Comparison of ENCODE assay signal across 12 cellular contexts in genomic region chr19:41904118-41904870, GRCh38. TPM values are rescaled to one million over a fixed set of nuclear protein-coding genes. Genes with fewer than 3 reads are reported as not detected.
DNase-seq lines count a peak whose midpoint lies in the region; ATAC-seq and TF ChIP-seq lines count a peak whose summit lies in the region.
"Had no signal": no experiment of that assay in that cellular context is flagged by ENCODE, and none has a peak within 500 bp of the region (broad histone marks: within the 10 kb centered on the region; RNA-seq: fewer than 3 reads in every experiment).

No MANE protein-coding gene starts in this region.

- H3K9me3 Mint-ChIP-seq in activated T-helper 17 cell treated with anti-CD3 and anti-CD28 coated beads, Interleukin-2, amount 50 U/mL, for 72 hours: no peaks in the 10 kb centered on the region

- H3K27ac ChIP-seq in C4-2B (peak overlapping the region; percentile 68), Peyer's patch (peak overlapping the region in 3 of 4 donors; percentile 59 to 74 (median 69)), left lung (peak overlapping the region; percentile 48 to 62)

- no peak overlapping the region for H3K27ac Mint-ChIP-seq in activated T-helper 17 cell treated with anti-CD3 and anti-CD28 coated beads, Interleukin-2, amount 50 U/mL, for 72 hours

- no peaks in the 10 kb centered on the region for H3K27me3 Mint-ChIP-seq in activated T-helper 17 cell treated with anti-CD3 and anti-CD28 coated beads, Interleukin-2, amount 50 U/mL, for 72 hours

- peaks cover 18% of the 10 kb centered on the region for H3K4me1 Mint-ChIP-seq in activated T-helper 17 cell treated with anti-CD3 and anti-CD28 coated beads, Interleukin-2, amount 50 U/mL, for 72 hours

- H3K9me3 ChIP-seq in Peyer's patch (no peaks in the 10 kb centered on the region), left lung (no peaks in the 10 kb centered on the region)

- peaks cover 0 to 10% (median 2%) of the 10 kb centered on the region in 4 donors for H3K4me1 ChIP-seq in Peyer's patch
- H3K4me1 ChIP-seq in left lung: no peaks in the 10 kb centered on the region

- no peak overlapping the region for H3K4me3 Mint-ChIP-seq in activated T-helper 17 cell treated with anti-CD3 and anti-CD28 coated beads, Interleukin-2, amount 50 U/mL, for 72 hours

- peak; percentile 88 for ATAC-seq in left lung
- no peak for ATAC-seq in activated CD4-positive, CD25-positive, alpha-beta regulatory T cell treated with anti-CD3 and anti-CD28 coated beads, Interleukin-2, amount 50 U/mL, for 24 hours
- no peak for ATAC-seq in GM21717 (IDR thresholded peaks at IDR 0.05; ENCODE audit: unreplicated experiment)
- ATAC-seq in activated T-helper 17 cell treated with anti-CD3 and anti-CD28 coated beads, Interleukin-2, amount 50 U/mL, for 72 hours (replicated peaks): no peak

- TF ChIP-seq CTCF in C4-2B (conservative IDR thresholded peaks at IDR 0.05) (no peak), LNCaP clone FGC (IDR thresholded peaks at IDR 0.05; ENCODE audit: control insufficient read depth, extremely low read depth, insufficient read depth) (no peak), Peyer's patch (IDR thresholded peaks at IDR 0.05) (no peak), left lung (IDR thresholded peaks at IDR 0.05) (no peak)

- TF ChIP-seq POLR2A in Peyer's patch (IDR thresholded peaks at IDR 0.05): no peak

- H3K36me3 ChIP-seq in Peyer's patch (peaks cover 0 to 81% (median 0%) of the 10 kb centered on the region in 3 donors), left lung (peaks cover 6 to 93% of the 10 kb centered on the region in 2 donors)

- H3K36me3 Mint-ChIP-seq in activated T-helper 17 cell treated with anti-CD3 and anti-CD28 coated beads, Interleukin-2, amount 50 U/mL, for 72 hours (ENCODE audit: low read depth): peaks cover 83% of the 10 kb centered on the region

- H3K4me3 ChIP-seq in LNCaP clone FGC (ENCODE audit: low read depth, low read length) (0 out of 2 replicates have a peak overlapping the region, but pooled peaks have one; percentile 9), Peyer's patch (peak overlapping the region in 2 of 4 donors; percentile 16 to 18), left lung (no peak overlapping the region)

- DNase-seq in LNCaP clone FGC (ENCODE audit: low read depth) (peak; percentile 69), Peyer's patch (peak in 2 of 3 donors; percentile 87 to 90), left lung (peak; percentile 87 to 90), GOT3 (lab: John Stamatoyannopoulos, UW) (no peak)
- DNase-seq: NCI-H446 had no signal

- no peaks in the 10 kb centered on the region for H3K27me3 ChIP-seq in Peyer's patch
- H3K27me3 ChIP-seq in left lung: no peaks in the 10 kb centered on the region

- intact Hi-C loops in left lung (cut with DNase I): no loop called here

RNA-seq across cellular contexts. Expression of gene ARHGEF1, which starts 21.3 kb away (rescaled TPM):
- total RNA-seq in Peyer's patch (100 to 1,000 TPM in 3 of 4 donors, 10 to 100 TPM in 1; 90.0 to 368 (median 148) TPM), left lung (100 to 1,000 TPM; 129 to 202 TPM)
- 100 to 1,000 TPM; 255 to 337 TPM for total RNA-seq in activated T-helper 17 cell treated with anti-CD3 and anti-CD28 coated beads, Interleukin-2, amount 50 U/mL, for 72 hours

RNA-seq across cellular contexts. Expression of gene ERFL, which starts 24.0 kb away (rescaled TPM):
- total RNA-seq in Peyer's patch (1 to 10 TPM in 2 of 4 donors, under 1 TPM in 1, not detected in 1; 0.94 to 1.7 (median 1.7) TPM), left lung (under 1 TPM; 0.15 to 0.34 TPM)
- total RNA-seq in activated T-helper 17 cell treated with anti-CD3 and anti-CD28 coated beads, Interleukin-2, amount 50 U/mL, for 72 hours: 1 to 10 TPM in 1 of 2 donors, under 1 TPM in 1; 0.89 to 2.1 TPM
- total RNA-seq: cardiac septum, fibroblast of villous mesenchyme had no signal

RNA-seq across cellular contexts. Expression of gene CD79A, which starts 27.2 kb away (rescaled TPM):
- 10 to 100 TPM in 1 of 4 donors, 1 to 10 TPM in 3; 2.8 to 65.2 (median 4.2) TPM for total RNA-seq in Peyer's patch
- 1 to 10 TPM in 1 of 2 donors, under 1 TPM in 1; 0.99 to 2.1 TPM for total RNA-seq in left lung
- total RNA-seq in activated T-helper 17 cell treated with anti-CD3 and anti-CD28 coated beads, Interleukin-2, amount 50 U/mL, for 72 hours: under 1 TPM; 0.22 to 0.98 TPM
- total RNA-seq: cardiac septum, fibroblast of villous mesenchyme, HT1080 had no signal

RNA-seq across cellular contexts. Expression of gene RPS19, which starts 44.2 kb away (rescaled TPM):
- total RNA-seq in Peyer's patch (100 to 1,000 TPM; 363 to 861 (median 619) TPM), left lung (1,000 to 10,000 TPM; 1,560 to 2,044 TPM)
- 1,000 to 10,000 TPM; 3,531 to 4,049 TPM for total RNA-seq in activated T-helper 17 cell treated with anti-CD3 and anti-CD28 coated beads, Interleukin-2, amount 50 U/mL, for 72 hours

RNA-seq across cellular contexts. Expression of gene RABAC1, which starts 54.8 kb away (rescaled TPM):
- total RNA-seq in Peyer's patch (100 to 1,000 TPM in 3 of 4 donors, 10 to 100 TPM in 1; 81.7 to 146 (median 124) TPM), left lung (100 to 1,000 TPM; 175 to 186 TPM)
- total RNA-seq in activated T-helper 17 cell treated with anti-CD3 and anti-CD28 coated beads, Interleukin-2, amount 50 U/mL, for 72 hours: 10 to 100 TPM; 37.6 to 54.7 TPM
